ENCODE assay signal across 26 cellular contexts in the genomic region with DNA sequence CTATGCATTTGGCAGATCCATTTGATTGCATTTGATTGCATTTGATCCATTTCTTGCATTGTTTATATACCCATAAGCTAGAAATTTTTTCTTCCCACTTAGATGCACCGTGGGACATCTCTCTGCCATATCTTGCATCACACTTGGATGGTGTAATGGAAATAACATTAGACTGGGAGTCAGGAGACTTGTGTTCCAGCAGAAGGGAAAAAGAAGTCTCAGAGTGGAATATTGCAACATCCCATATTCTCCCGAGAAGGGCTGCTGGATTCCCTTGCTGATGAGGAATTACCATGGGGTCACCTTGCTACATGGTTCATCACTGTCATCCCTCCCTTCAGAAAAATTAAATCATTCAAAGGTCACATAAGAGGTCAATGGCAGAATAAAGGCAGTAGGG.
"Had no signal": no experiment of that assay in that cellular context is flagged by ENCODE, and none has a peak within 500 bp of the region (broad histone marks: within the 10 kb centered on the region; RNA-seq: fewer than 3 reads in every experiment).

No MANE protein-coding gene starts in this region.

- H3K27me3 ChIP-seq: esophagus squamous epithelium, sigmoid colon, thyroid gland, upper lobe of left lung, vagina had no signal

- H3K9me3 ChIP-seq: esophagus squamous epithelium, sigmoid colon, thyroid gland, upper lobe of left lung, vagina had no signal

- H3K27ac Mint-ChIP-seq: activated CD4-positive, alpha-beta memory T cell treated with anti-CD3 and anti-CD28 coated beads, Interleukin-2, amount 10 ng/mL, durations not matched to agents 7 days and 5 days; activated CD4-positive, alpha-beta T cell treated with anti-CD3 and anti-CD28 coated beads, Interleukin-2, amount 10 ng/mL, durations not matched to agents 7 days and 5 days; activated T-helper 17 cell treated with anti-CD3 and anti-CD28 coated beads, Interleukin-2, amount 50 U/mL, for 72 hours; dendritic cell treated with granulocyte-macrophage colony-stimulating factor and Interleukin-4, amounts not matched to agents 40 ng/mL and 50 ng/mL, for 4 days; nephron; stimulated activated effector memory CD8-positive, alpha-beta T cell treated with anti-CD3 and anti-CD28 coated beads, Interleukin-12 subunit alpha, Interleukin-12 subunit beta, amount 100 ng/mL, for 72 hours; stimulated activated naive CD8-positive, alpha-beta T cell treated with anti-CD3 and anti-CD28 coated beads, Interleukin-15, Interleukin-2, amounts not matched to agents 100 ng/mL and 50 ng/mL, for 24 hours; T-helper 1 cell treated with Interleukin-12 subunit alpha and Interleukin-12 subunit beta and Interleukin-4 antibody, amounts not matched to agents 30 μg/mL and 1 μg/mL, for 36 hours had no signal

- H3K4me1 Mint-ChIP-seq: activated CD4-positive, alpha-beta memory T cell treated with anti-CD3 and anti-CD28 coated beads, Interleukin-2, amount 10 ng/mL, durations not matched to agents 7 days and 5 days; activated CD4-positive, alpha-beta T cell treated with anti-CD3 and anti-CD28 coated beads, Interleukin-2, amount 10 ng/mL, durations not matched to agents 7 days and 5 days; central memory CD8-positive, alpha-beta T cell; nephron; stimulated activated effector memory CD8-positive, alpha-beta T cell treated with anti-CD3 and anti-CD28 coated beads, Interleukin-12 subunit alpha, Interleukin-12 subunit beta, amount 100 ng/mL, for 72 hours had no signal

- H3K4me3 ChIP-seq: esophagus squamous epithelium, sigmoid colon, thyroid gland, upper lobe of left lung, vagina had no signal

- H3K9me3 Mint-ChIP-seq: activated CD4-positive, alpha-beta memory T cell treated with anti-CD3 and anti-CD28 coated beads, Interleukin-2, amount 10 ng/mL, durations not matched to agents 7 days and 5 days; activated T-cell treated with anti-CD3 and anti-CD28 coated beads, Interleukin-2, amount 50 U/mL, for 4 hours; activated T-helper 17 cell treated with anti-CD3 and anti-CD28 coated beads, Interleukin-2, amount 50 U/mL, for 72 hours; central memory CD8-positive, alpha-beta T cell; nephron; stimulated activated effector memory CD8-positive, alpha-beta T cell treated with anti-CD3 and anti-CD28 coated beads, Interleukin-12 subunit alpha, Interleukin-12 subunit beta, amount 100 ng/mL, for 72 hours; stimulated activated naive CD8-positive, alpha-beta T cell treated with anti-CD3 and anti-CD28 coated beads, Interleukin-15, Interleukin-2, amounts not matched to agents 100 ng/mL and 50 ng/mL, for 24 hours; T-helper 1 cell treated with Interleukin-12 subunit alpha and Interleukin-12 subunit beta and Interleukin-4 antibody, amounts not matched to agents 30 μg/mL and 1 μg/mL, for 36 hours had no signal

- H3K27ac ChIP-seq: epithelial cell of prostate, esophagus squamous epithelium, sigmoid colon, thyroid gland, upper lobe of left lung, vagina had no signal

- H3K36me3 ChIP-seq: esophagus squamous epithelium, sigmoid colon, thyroid gland, upper lobe of left lung, vagina had no signal

- H3K4me3 Mint-ChIP-seq: activated CD4-positive, alpha-beta memory T cell treated with anti-CD3 and anti-CD28 coated beads, Interleukin-2, amount 10 ng/mL, durations not matched to agents 7 days and 5 days; activated CD4-positive, alpha-beta T cell treated with anti-CD3 and anti-CD28 coated beads, Interleukin-2, amount 10 ng/mL, durations not matched to agents 7 days and 5 days; activated T-cell treated with anti-CD3 and anti-CD28 coated beads, Interleukin-2, amount 50 U/mL, for 4 hours; activated T-helper 17 cell treated with anti-CD3 and anti-CD28 coated beads, Interleukin-2, amount 50 U/mL, for 72 hours; central memory CD8-positive, alpha-beta T cell; dendritic cell treated with granulocyte-macrophage colony-stimulating factor and Interleukin-4, amounts not matched to agents 40 ng/mL and 50 ng/mL, for 4 days; nephron; stimulated activated effector memory CD8-positive, alpha-beta T cell treated with anti-CD3 and anti-CD28 coated beads, Interleukin-12 subunit alpha, Interleukin-12 subunit beta, amount 100 ng/mL, for 72 hours; stimulated activated naive CD8-positive, alpha-beta T cell treated with anti-CD3 and anti-CD28 coated beads, Interleukin-15, Interleukin-2, amounts not matched to agents 100 ng/mL and 50 ng/mL, for 24 hours; T-helper 1 cell treated with Interleukin-12 subunit alpha and Interleukin-12 subunit beta and Interleukin-4 antibody, amounts not matched to agents 30 μg/mL and 1 μg/mL, for 36 hours had no signal

- ATAC-seq: activated T-cell treated with anti-CD3 and anti-CD28 coated beads, Interleukin-2, amount 50 U/mL, for 4 hours; stimulated activated effector memory CD8-positive, alpha-beta T cell treated with anti-CD3 and anti-CD28 coated beads, Interleukin-12 subunit alpha, Interleukin-12 subunit beta, amount 100 ng/mL, for 72 hours had no signal

- DNase-seq: activated CD4-positive, alpha-beta memory T cell treated with anti-CD3 and anti-CD28 coated beads, Interleukin-2, amount 10 ng/mL, durations not matched to agents 7 days and 5 days; activated CD4-positive, alpha-beta T cell treated with anti-CD3 and anti-CD28 coated beads for 1 hour; activated CD4-positive, alpha-beta T cell treated with anti-CD3 and anti-CD28 coated beads, Interleukin-2, amount 10 ng/mL, durations not matched to agents 7 days and 5 days; activated gamma-delta T cell treated with Interleukin-2 at 50 U/mL for 16 hours; activated naive CD4-positive, alpha-beta T cell treated with anti-CD3 and anti-CD28 coated beads, Interleukin-2, amount 50 U/mL, for 16 hours; activated T-cell treated with anti-CD3 and anti-CD28 coated beads, Interleukin-2, amount 50 U/mL, for 4 hours; amniotic stem cell; effector CD8-positive, alpha-beta T cell; esophagus squamous epithelium; foreskin melanocyte; mammary epithelial cell; sigmoid colon; small intestine; stimulated activated CD4-positive, alpha-beta T cell treated with anti-CD3 and anti-CD28 coated beads, Interleukin-4, amount 100 ng/mL, for 24 hours; T1000; thyroid gland; upper lobe of left lung had no signal

- H3K4me1 ChIP-seq: esophagus squamous epithelium, sigmoid colon, thyroid gland, upper lobe of left lung, vagina had no signal

- H3K36me3 Mint-ChIP-seq: stimulated activated effector memory CD8-positive, alpha-beta T cell treated with anti-CD3 and anti-CD28 coated beads, Interleukin-12 subunit alpha, Interleukin-12 subunit beta, amount 100 ng/mL, for 72 hours had no signal
